8 cellular contexts compared by ENCODE assay signal in genomic region chr6:159979136-159979874, GRCh38. TPM values are rescaled to one million over a fixed set of nuclear protein-coding genes. Genes with fewer than 3 reads are reported as not detected.
DNase-seq lines count a peak whose midpoint lies in the region; ATAC-seq and TF ChIP-seq lines count a peak whose summit lies in the region.

No MANE protein-coding gene starts in this region.

- no peak overlapping the region for H4K8ac ChIP-seq in trophoblast cell (ENCODE audit: low read depth, low read length)

- H2BK120ac ChIP-seq in trophoblast cell (ENCODE audit: insufficient read depth, low read length, poor library complexity): no peak overlapping the region

- ATAC-seq in GM18505 (IDR thresholded peaks at IDR 0.05; ENCODE audit: unreplicated experiment): peak; percentile 51
- ATAC-seq in HG02588 (IDR thresholded peaks at IDR 0.05; ENCODE audit: unreplicated experiment): peak; percentile 67

- peak overlapping the region; percentile 63 for H3K27ac ChIP-seq in effector memory CD4-positive, alpha-beta T cell (ENCODE audit: insufficient read depth, low read length, poor library complexity, severe bottlenecking)
- H3K27ac ChIP-seq in trophoblast cell (ENCODE audit: low read depth, low read length): no peak overlapping the region

- no peak overlapping the region for H3K18ac ChIP-seq in trophoblast cell (ENCODE audit: low read length)

- no peak overlapping the region for H3K14ac ChIP-seq in trophoblast cell (ENCODE audit: low read length)

- DNase-seq in MV-4-11 (lab: John Stamatoyannopoulos, UW): peak; percentile 95
- DNase-seq in activated CD4-positive, alpha-beta T cell treated with anti-CD3 and anti-CD28 coated beads for 4 hours: peak; percentile 63 to 66
- DNase-seq in effector memory CD4-positive, alpha-beta T cell: peak in 1 of 3 donors; percentile 34
- DNase-seq in trophoblast cell: peak; percentile 76
- DNase-seq in cerebellar cortex (ENCODE audit: low spot score): no peak
- no peak for DNase-seq in COR-L47 (lab: John Stamatoyannopoulos, UW)

- H3K79me1 ChIP-seq in trophoblast cell (ENCODE audit: low read length): no peaks in the 10 kb centered on the region

- H3K36me3 ChIP-seq in effector memory CD4-positive, alpha-beta T cell (ENCODE audit: control insufficient read depth, insufficient read depth, low read length): no peaks in the 10 kb centered on the region
- H3K36me3 ChIP-seq in trophoblast cell (ENCODE audit: control insufficient read depth in 1 of 2, insufficient read depth in 2 of 2, low read length in 2 of 2): peaks cover 0 to 2% of the 10 kb centered on the region in 2 experiments

- no peak overlapping the region for H2AFZ ChIP-seq in trophoblast cell (ENCODE audit: insufficient read depth, low read length, poor library complexity)

- H3K27me3 ChIP-seq in effector memory CD4-positive, alpha-beta T cell (replicated peaks; ENCODE audit: control insufficient read depth, insufficient read depth, low read length, poor library complexity, severe bottlenecking): no peaks in the 10 kb centered on the region
- no peaks in the 10 kb centered on the region for H3K27me3 ChIP-seq in trophoblast cell (ENCODE audit: insufficient read depth, low read length)

- H3K4me3 ChIP-seq in effector memory CD4-positive, alpha-beta T cell (ENCODE audit: insufficient read depth, low read depth, low read length, poor library complexity, severe bottlenecking): no peak overlapping the region
- H3K4me3 ChIP-seq in trophoblast cell (ENCODE audit: low read depth, low read length): no peak overlapping the region

- TF ChIP-seq POLR2A in GM18505 (IDR thresholded peaks at IDR 0.05; ENCODE audit: borderline replicate concordance, extremely low read depth, insufficient read depth, insufficient read length): no peak

- no peak overlapping the region for H3K9ac ChIP-seq in trophoblast cell (ENCODE audit: low read length)

- H3K9me3 ChIP-seq in effector memory CD4-positive, alpha-beta T cell (ENCODE audit: control insufficient read depth, low read length): no peaks in the 10 kb centered on the region
- no peaks in the 10 kb centered on the region for H3K9me3 ChIP-seq in trophoblast cell (ENCODE audit: insufficient read depth, low read depth, low read length)

- no peak overlapping the region for H4K91ac ChIP-seq in trophoblast cell (ENCODE audit: low read depth, low read length)

- H2AK5ac ChIP-seq in trophoblast cell (ENCODE audit: low read length): no peak overlapping the region

- H2BK12ac ChIP-seq in trophoblast cell (ENCODE audit: low read length): no peak overlapping the region

- H3K4ac ChIP-seq in trophoblast cell (ENCODE audit: low read depth, low read length): peak overlapping the region; percentile 44

- no peak overlapping the region for H3K23ac ChIP-seq in trophoblast cell (ENCODE audit: low read length)

- H3K79me2 ChIP-seq in trophoblast cell (ENCODE audit: control insufficient read depth, insufficient read depth, low read length, poor library complexity): peaks cover 35% of the 10 kb centered on the region

- no peak overlapping the region for H4K12ac ChIP-seq in trophoblast cell (ENCODE audit: low read depth, low read length)

- H3K4me1 ChIP-seq in effector memory CD4-positive, alpha-beta T cell (ENCODE audit: control insufficient read depth, insufficient read depth, low read length, poor library complexity, severe bottlenecking): peaks cover 55% of the 10 kb centered on the region
- peaks cover 29 to 49% of the 10 kb centered on the region in 2 experiments for H3K4me1 ChIP-seq in trophoblast cell (ENCODE audit: control insufficient read depth in 1 of 2, insufficient read depth in 2 of 2, low read length in 2 of 2)

- WGBS in trophoblast cell (ENCODE audit: extremely low coverage, insufficient coverage, insufficient read length): no CpG with 5 or more reads among the region's 11 CpGs

- no peak overlapping the region for H2BK5ac ChIP-seq in trophoblast cell (ENCODE audit: low read depth, low read length, poor library complexity)

- H3K4me2 ChIP-seq in trophoblast cell (ENCODE audit: low read length): no peak overlapping the region

RNA-seq across cellular contexts. Expression of gene IGF2R, which starts 10.4 kb away (rescaled TPM):
- polyA plus RNA-seq in trophoblast cell (2013): 42.7 and 44.7 TPM in 2 replicates

Comparison
In these comparisons a context has a peak if more than half of its experiments do, and no peak if none do; other contexts are left out.
1. DNase-seq: peak in MV-4-11 (single experiment), activated CD4-positive, alpha-beta T cell treated with anti-CD3 and anti-CD28 coated beads for 4 hours (2 of 2) and trophoblast cell (2 of 2); none in cerebellar cortex (single experiment) and COR-L47 (single experiment).